In genomic region chr16:27312580-27313421, GRCh38 we compare ENCODE assay signal across 9 cellular contexts. TPM values are rescaled to one million over a fixed set of nuclear protein-coding genes. Genes with fewer than 3 reads are reported as not detected.
DNase-seq lines count a peak whose midpoint lies in the region; ATAC-seq, FAIRE-seq and TF ChIP-seq lines count a peak whose summit lies in the region.
"Had no signal": no experiment of that assay in that cellular context is flagged by ENCODE, and none has a peak within 500 bp of the region (broad histone marks: within the 10 kb centered on the region; RNA-seq: fewer than 3 reads in every experiment).

No MANE protein-coding gene starts in this region.

- H3K36me3 Mint-ChIP-seq in activated CD4-positive, alpha-beta T cell treated with anti-CD3 and anti-CD28 coated beads for 36 hours (ENCODE audit: low read depth), result peaks cover 30% of the 10 kb centered on the region
- H3K36me3 Mint-ChIP-seq in astrocyte (ENCODE audit: low read depth, unreplicated experiment), result no peaks in the 10 kb centered on the region

- H3K79me2 ChIP-seq in astrocyte (ENCODE audit: insufficient read depth, low read length), result peaks cover 40% of the 10 kb centered on the region

- H3K9me3 Mint-ChIP-seq in activated CD4-positive, alpha-beta T cell treated with anti-CD3 and anti-CD28 coated beads for 36 hours (ENCODE audit: low read depth), result no peaks in the 10 kb centered on the region
- peaks cover 2% of the 10 kb centered on the region for H3K9me3 Mint-ChIP-seq in astrocyte (ENCODE audit: unreplicated experiment)

- H3K9ac ChIP-seq in astrocyte (ENCODE audit: low read length) (peak overlapping the region; percentile 96), liver (ENCODE audit: low read depth in 1 of 2, low read length in 2 of 2) (peak overlapping the region; percentile 30 to 89)

- no peak for FAIRE-seq in astrocyte (lab: Jason Lieb, UNC)
- FAIRE-seq: TTC549 had no signal

- H3K27ac Mint-ChIP-seq in activated CD4-positive, alpha-beta T cell treated with anti-CD3 and anti-CD28 coated beads for 36 hours, result peak overlapping the region; percentile 86
- H3K27ac Mint-ChIP-seq in astrocyte (ENCODE audit: unreplicated experiment), result no peak overlapping the region

- intact Hi-C loops in activated CD4-positive, alpha-beta T cell treated with anti-CD3 and anti-CD28 coated beads for 36 hours (cut with DNase I, micrococcal nuclease), result loop anchor here in 1 of 2 experiments (1.0 kb wide), 1 partner anchor 30 kb away; no protein-coding TSS in a partner anchor
- intact Hi-C loops in testis (cut with DNase I; ENCODE audit: low total_unique reads), result no loop called here

- peaks cover 37% of the 10 kb centered on the region for H3K4me1 Mint-ChIP-seq in activated CD4-positive, alpha-beta T cell treated with anti-CD3 and anti-CD28 coated beads for 36 hours
- H3K4me1 Mint-ChIP-seq in astrocyte (ENCODE audit: low read depth, unreplicated experiment), result peaks cover 8% of the 10 kb centered on the region

- TF ChIP-seq RAD21 in liver (IDR thresholded peaks at IDR 0.05), result no peak

- peaks cover 26% of the 10 kb centered on the region for H4K20me1 ChIP-seq in astrocyte (ENCODE audit: insufficient read depth, low read length)

- DNase-seq in activated CD4-positive, alpha-beta T cell treated with anti-CD3 and anti-CD28 coated beads for 36 hours, result no peak
- DNase-seq in activated CD4-positive, alpha-beta T cell treated with anti-CD3 and anti-CD28 coated beads for 1 hour, result no peak
- no peak for DNase-seq in astrocyte (ENCODE audit: low read depth)
- DNase-seq in testis, result no peak
- DNase-seq in effector CD8-positive, alpha-beta T cell (lab: John Stamatoyannopoulos, UW), result no peak

- no peaks in the 10 kb centered on the region for H3K27me3 Mint-ChIP-seq in activated CD4-positive, alpha-beta T cell treated with anti-CD3 and anti-CD28 coated beads for 36 hours
- no peaks in the 10 kb centered on the region for H3K27me3 Mint-ChIP-seq in astrocyte (ENCODE audit: low read depth, unreplicated experiment)

- POLR2A ChIA-PET in activated CD4-positive, alpha-beta T cell treated with anti-CD3 and anti-CD28 coated beads for 36 hours (lab: Charles Lee), result interaction anchor here (0.6 to 1.1 kb wide), 4 partner anchors 39 to 147 kb away, joined by 3 to 6 read pairs (median 4); no protein-coding TSS in a partner anchor

- CTCF ChIA-PET in activated CD4-positive, alpha-beta T cell treated with anti-CD3 and anti-CD28 coated beads for 36 hours (lab: Charles Lee), result interaction anchor here (0.6 to 1.5 kb wide), 4 partner anchors 15 to 81 kb away, joined by 3 to 7 read pairs (median 4); no protein-coding TSS in a partner anchor

- no peak overlapping the region for H2AFZ ChIP-seq in astrocyte (ENCODE audit: low read depth, low read length)

- peaks cover 17% of the 10 kb centered on the region for H3K4me1 ChIP-seq in astrocyte (ENCODE audit: insufficient read depth, low read length)
- H3K4me1 ChIP-seq in liver (ENCODE audit: control insufficient read depth in 4 of 4, insufficient read depth in 4 of 4, low read length in 3 of 4), result peaks cover 11 to 39% (median 34%) of the 10 kb centered on the region in 4 donors
- peaks cover 32% of the 10 kb centered on the region for H3K4me1 ChIP-seq in testis

- TF ChIP-seq CTCF in astrocyte (IDR thresholded peaks at IDR 0.05; ENCODE audit: insufficient read depth, low read depth, low read length), result no peak
- TF ChIP-seq CTCF in liver (IDR thresholded peaks at IDR 0.05; ENCODE audit: low read depth, low read length, missing input control), result no peak
- no peak for TF ChIP-seq CTCF in testis (IDR thresholded peaks at IDR 0.05)

- no peaks in the 10 kb centered on the region for H3K9me3 ChIP-seq in astrocyte (ENCODE audit: insufficient read depth, low read depth, low read length)
- no peaks in the 10 kb centered on the region for H3K9me3 ChIP-seq in liver (ENCODE audit: control insufficient read depth in 4 of 4, low read length in 3 of 4)
- no peaks in the 10 kb centered on the region for H3K9me3 ChIP-seq in testis

- peak overlapping the region; percentile 90 for H3K4me3 Mint-ChIP-seq in activated CD4-positive, alpha-beta T cell treated with anti-CD3 and anti-CD28 coated beads for 36 hours
- peak overlapping the region; percentile 86 for H3K4me3 Mint-ChIP-seq in astrocyte (ENCODE audit: unreplicated experiment)

- H3K27ac ChIP-seq in astrocyte (ENCODE audit: low read depth, low read length) (no peak overlapping the region), liver (ENCODE audit: low read depth in 1 of 2, low read length in 2 of 2) (peak overlapping the region; percentile 97 to 99), testis (peak overlapping the region; percentile 90 to 91)

- peak overlapping the region; percentile 94 for H3K4me2 ChIP-seq in astrocyte (ENCODE audit: low read length)

- H3K27me3 ChIP-seq in astrocyte (ENCODE audit: insufficient read depth, low read length) (no peaks in the 10 kb centered on the region), liver (ENCODE audit: control insufficient read depth in 4 of 4, insufficient read depth in 4 of 4, low read length in 3 of 4) (no peaks in the 10 kb centered on the region), testis (no peaks in the 10 kb centered on the region)

- TF ChIP-seq POLR2A in testis (IDR thresholded peaks at IDR 0.05), result no peak
- TF ChIP-seq POLR2A in GM18505 (IDR thresholded peaks at IDR 0.05; ENCODE audit: borderline replicate concordance, extremely low read depth, insufficient read depth, insufficient read length), result no peak

- WGBS in liver, result 66% methylated on average over 11 of the region's 11 CpGs
- WGBS in testis, 2 donors, result 63 to 64% methylated on average over 11 of the region's 11 CpGs

- H3K36me3 ChIP-seq in astrocyte (ENCODE audit: insufficient read depth, low read length), result no peaks in the 10 kb centered on the region
- H3K36me3 ChIP-seq in liver (ENCODE audit: control insufficient read depth in 4 of 4, insufficient read depth in 3 of 4, low read depth in 1 of 4, low read length in 3 of 4), result peaks cover 0 to 6% (median 0%) of the 10 kb centered on the region in 4 donors
- no peaks in the 10 kb centered on the region for H3K36me3 ChIP-seq in testis (ENCODE audit: low read depth, missing control alignments)

- ATAC-seq in activated CD4-positive, alpha-beta T cell treated with anti-CD3 and anti-CD28 coated beads for 36 hours, result no peak
- ATAC-seq in HG02763 (IDR thresholded peaks at IDR 0.05; ENCODE audit: unreplicated experiment), result no peak
- ATAC-seq in GM18505 (IDR thresholded peaks at IDR 0.05; ENCODE audit: unreplicated experiment), result no peak

- peak overlapping the region; percentile 71 for H3K4me3 ChIP-seq in astrocyte (ENCODE audit: insufficient read depth, low read depth, low read length)
- peak overlapping the region; percentile 71 to 90 (median 88) for H3K4me3 ChIP-seq in liver (ENCODE audit: low read depth in 1 of 3, low read length in 3 of 3)
- peak overlapping the region; percentile 74 to 86 for H3K4me3 ChIP-seq in testis

TF ChIP-seq in liver, 16 proteins besides CTCF, POLR2A, EP300 and RAD21 (continues in another document):
- TF ChIP-seq JUND (IDR thresholded peaks at IDR 0.05) (no peak), REST (IDR thresholded peaks at IDR 0.05) (no peak), YY1 (IDR thresholded peaks at IDR 0.05) (no peak), HNF4A (conservative IDR thresholded peaks at IDR 0.05) (no peak), ATF3 (IDR thresholded peaks at IDR 0.05) (no peak), NR2F2 (IDR thresholded peaks at IDR 0.05) (no peak), HNF4G (IDR thresholded peaks at IDR 0.05) (no peak), SP1 (IDR thresholded peaks at IDR 0.05) (no peak)

RNA-seq across cellular contexts. Expression of gene IL4R, which starts 1.0 kb away (rescaled TPM):
- total RNA-seq in activated CD4-positive, alpha-beta T cell treated with anti-CD3 and anti-CD28 coated beads for 36 hours, result 100 to 1,000 TPM; 185 to 229 TPM
- 17.5 and 17.6 TPM in 2 replicates for total RNA-seq in astrocyte
- 10 to 100 TPM; 18.0 to 61.9 TPM for total RNA-seq in liver
- 10 to 100 TPM; 15.5 to 41.8 TPM for polyA plus RNA-seq in liver
- 10 to 100 TPM; 68.6 to 70.7 TPM for total RNA-seq in testis
- 41.4 TPM for polyA plus RNA-seq in testis (ENCODE audit: insufficient read depth, low read depth, low replicate concordance)

RNA-seq across cellular contexts. Expression of gene NSMCE1, which starts 44.2 kb away (rescaled TPM):
- total RNA-seq in activated CD4-positive, alpha-beta T cell treated with anti-CD3 and anti-CD28 coated beads for 36 hours, result 100 to 1,000 TPM; 110 to 127 TPM
- total RNA-seq in astrocyte (12.1 and 13.9 TPM in 2 replicates), liver (10 to 100 TPM; 16.5 to 16.6 TPM), testis (10 to 100 TPM; 58.1 to 71.1 TPM)
- polyA plus RNA-seq in liver (10 to 100 TPM; 26.9 to 39.0 TPM), testis (ENCODE audit: insufficient read depth, low read depth, low replicate concordance) (135 TPM)
